In the genomic region with DNA sequence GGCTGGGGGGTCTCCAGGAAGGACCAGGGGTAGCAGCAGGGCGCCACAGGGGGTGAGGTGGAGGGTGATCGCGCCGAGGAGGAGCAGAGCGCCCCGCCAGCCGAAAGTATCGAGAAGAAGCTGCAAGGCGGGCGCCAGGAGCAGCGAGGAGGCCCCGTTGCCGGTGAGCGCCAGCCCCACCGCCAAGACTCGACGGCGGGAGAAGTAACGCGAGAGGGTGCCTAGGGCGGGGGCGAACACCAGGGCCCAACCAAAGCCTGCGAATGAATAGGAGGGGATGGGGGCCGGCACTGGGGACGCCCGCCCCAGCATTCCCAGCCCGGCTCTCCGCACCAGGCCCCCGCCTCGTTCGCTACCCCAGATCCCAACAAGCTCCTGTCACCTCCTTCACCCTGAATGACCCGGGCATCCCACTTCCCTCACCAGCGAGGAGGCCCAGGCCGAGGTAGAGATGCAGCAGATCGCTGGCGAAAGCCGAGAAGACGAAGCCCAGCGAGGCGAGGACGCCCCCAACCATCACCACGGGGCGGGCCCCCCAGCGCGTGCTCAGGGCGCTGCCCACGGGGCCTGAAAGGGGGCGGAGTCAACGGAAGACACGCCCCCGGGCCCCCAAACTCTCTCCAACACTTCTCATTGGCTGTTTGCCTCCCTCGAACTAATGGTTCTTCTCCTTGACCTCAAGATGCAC, we compare ENCODE assay signal across 9 cellular contexts. TPM values are rescaled to one million over a fixed set of nuclear protein-coding genes. Genes with fewer than 3 reads are reported as not detected.
DNase-seq lines count a peak whose midpoint lies in the region; ATAC-seq, FAIRE-seq and TF ChIP-seq lines count a peak whose summit lies in the region.
"Had no signal": no experiment of that assay in that cellular context is flagged by ENCODE, and none has a peak within 500 bp of the region (broad histone marks: within the 10 kb centered on the region; RNA-seq: fewer than 3 reads in every experiment).

No MANE protein-coding gene starts in this region.

- no peak for FAIRE-seq in keratinocyte (lab: Jason Lieb, UNC)

- peak overlapping the region; percentile 12 for H2AFZ ChIP-seq in keratinocyte (ENCODE audit: control insufficient read depth, low read length)

- H3K27ac Mint-ChIP-seq in activated naive CD4-positive, alpha-beta T cell treated with anti-CD3 and anti-CD28 coated beads, Interleukin-2, amount 50 U/mL, for 72 hours = peak overlapping the region in 1 of 2 donors; percentile 72

- H3K9me3 Mint-ChIP-seq in activated naive CD4-positive, alpha-beta T cell treated with anti-CD3 and anti-CD28 coated beads, Interleukin-2, amount 50 U/mL, for 72 hours = no peaks in the 10 kb centered on the region

- peaks cover 4% of the 10 kb centered on the region for H3K79me2 ChIP-seq in keratinocyte (ENCODE audit: control insufficient read depth, insufficient read depth, low read length)

- peaks cover 21% of the 10 kb centered on the region for H3K27me3 ChIP-seq in keratinocyte (ENCODE audit: control insufficient read depth, extremely low read depth, insufficient read depth, low read length)

- no peaks in the 10 kb centered on the region for H3K9me3 ChIP-seq in HEK293 (ENCODE audit: control insufficient read depth, insufficient read depth, low read depth, low read length)
- no peaks in the 10 kb centered on the region for H3K9me3 ChIP-seq in keratinocyte (ENCODE audit: control insufficient read depth, low read depth, low read length)

- peaks cover 2% of the 10 kb centered on the region for H3K9me1 ChIP-seq in keratinocyte (ENCODE audit: control insufficient read depth, extremely low read depth, insufficient read depth, low read length)

- DNase-seq in activated naive CD4-positive, alpha-beta T cell treated with anti-CD3 and anti-CD28 coated beads, Interleukin-2, amount 50 U/mL, for 72 hours (ENCODE audit: low spot score in 2 of 2) = peak in 1 of 2 donors; percentile 67
- DNase-seq in keratinocyte (ENCODE audit: low read depth, low spot score) (no peak), HCEC 1CT (no peak), NCI-H187 (lab: John Stamatoyannopoulos, UW) (no peak), AG20443 (ENCODE audit: low spot score) (no peak)
- DNase-seq in stimulated activated naive CD4-positive, alpha-beta T cell treated with Interleukin-2 at 50 U/mL for 16 hours (lab: John Stamatoyannopoulos, UW) = peak; percentile 34

- H3K4me1 ChIP-seq in HEK293 (ENCODE audit: control insufficient read depth, insufficient read depth, low read length) (peaks cover 6% of the 10 kb centered on the region; the same call in 1 of the 2 replicates), keratinocyte (ENCODE audit: control insufficient read depth, extremely low read depth, insufficient read depth, low read length) (peaks cover 31% of the 10 kb centered on the region)

- CTCF ChIA-PET in HEK293 (lab: Yijun Ruan, JAX) = interaction anchor here (1.1 to 12.8 kb wide), 2 partner anchors 94 to 98 kb away, joined by 3 to 388 read pairs; no protein-coding TSS in a partner anchor

- dilution Hi-C loops in keratinocyte (cut with MboI; ENCODE audit: extremely low pct_ligation_motif_present, low sequenced_read_pairs) = no loop called here

- POLR2A ChIA-PET in HEK293 (lab: Yijun Ruan, JAX) = no interaction called here

- H3K9ac ChIP-seq in keratinocyte (ENCODE audit: control insufficient read depth, extremely low read depth, insufficient read depth, low read length) = no peak overlapping the region

- H3K36me3 Mint-ChIP-seq in activated naive CD4-positive, alpha-beta T cell treated with anti-CD3 and anti-CD28 coated beads, Interleukin-2, amount 50 U/mL, for 72 hours = no peaks in the 10 kb centered on the region

- no peaks in the 10 kb centered on the region for H4K20me1 ChIP-seq in keratinocyte (ENCODE audit: control insufficient read depth, extremely low read depth, insufficient read depth, low read length)

- ATAC-seq in activated naive CD4-positive, alpha-beta T cell treated with anti-CD3 and anti-CD28 coated beads, Interleukin-2, amount 50 U/mL, for 72 hours = peak; percentile 21 to 49
- no peak for ATAC-seq in HG03378 (IDR thresholded peaks at IDR 0.05; ENCODE audit: unreplicated experiment)

- H3K36me3 ChIP-seq in HEK293 (ENCODE audit: control insufficient read depth in 2 of 2, insufficient read depth in 1 of 2, low read length in 2 of 2) (peaks cover 0 to 4% of the 10 kb centered on the region in 2 experiments; a peak in 1 of 3 replicates), keratinocyte (ENCODE audit: control insufficient read depth in 2 of 2, extremely low read depth in 1 of 2, insufficient read depth in 2 of 2, low read length in 2 of 2) (no peaks in the 10 kb centered on the region)

- H3K27ac ChIP-seq in HEK293 (ENCODE audit: extremely low read depth, low read depth, low read length) = no peak overlapping the region
- no peak overlapping the region for H3K27ac ChIP-seq in keratinocyte (ENCODE audit: control insufficient read depth, insufficient read depth, low read length)
- H3K27ac ChIP-seq: HL-60 had no signal

- no peak for TF ChIP-seq CTCF in HEK293 (tag by site-specific recombination; IDR thresholded peaks at IDR 0.05)
- no peak for TF ChIP-seq CTCF in keratinocyte (optimal IDR thresholded peaks at IDR 0.05 in 1 of 3, IDR thresholded peaks at IDR 0.05 in 1 of 3, conservative IDR thresholded peaks at IDR 0.05 in 1 of 3; ENCODE audit: extremely low read depth in 1 of 3, insufficient read depth in 2 of 3, low read length in 3 of 3)

- H3K4me3 ChIP-seq in HEK293 (ENCODE audit: low read depth, low read length) = no peak overlapping the region
- H3K4me3 ChIP-seq in keratinocyte (ENCODE audit: control insufficient read depth in 2 of 3, extremely low read depth in 1 of 3, insufficient read depth in 2 of 3, low read depth in 1 of 3, low read length in 3 of 3) = no peak overlapping the region

- peak overlapping the region; percentile 60 for H3K4me2 ChIP-seq in keratinocyte (ENCODE audit: control insufficient read depth, extremely low read depth, insufficient read depth, low read depth, low read length)

TF ChIP-seq in HEK293, 187 proteins besides CTCF, POLR2A, EP300 and RAD21 (continues in another document):
- TF ChIP-seq ZNF610 (tag by site-specific recombination; IDR thresholded peaks at IDR 0.05; ENCODE audit: borderline replicate concordance) = no peak
- TF ChIP-seq ZNF248 (tag by site-specific recombination; IDR thresholded peaks at IDR 0.05) = no peak
- TF ChIP-seq SP2 (tag by site-specific recombination; IDR thresholded peaks at IDR 0.05) = peak; percentile 29; the same call in 1 of the 2 replicates

RNA-seq across cellular contexts. Expression of a gene that starts 1.2 kb away (rescaled TPM):
- total RNA-seq in activated naive CD4-positive, alpha-beta T cell treated with anti-CD3 and anti-CD28 coated beads, Interleukin-2, amount 50 U/mL, for 72 hours = 1 to 10 TPM in 1 of 2 donors, under 1 TPM in 1; 0.30 to 1.1 TPM
- 0.09 TPM in 1 of 3 replicates, not detected in the others for polyA plus RNA-seq in keratinocyte
- polyA plus RNA-seq in keratinocyte (2011; ENCODE audit: low read depth) = not detected
- not detected in 2 replicates for polyA plus RNA-seq in keratinocyte (2011; cell fraction: cytosol; rRNA removed)
- polyA plus RNA-seq in keratinocyte (2011; cell fraction: nucleus; rRNA removed) = not detected in 2 replicates
- polyA plus RNA-seq in keratinocyte (2012; ENCODE audit: low replicate concordance) = 0.21 and 0.23 TPM in 2 replicates
- not detected in 3 replicates for polyA minus RNA-seq in keratinocyte
- not detected for polyA minus RNA-seq in keratinocyte (2011; cell fraction: cytosol; rRNA and poly(A)+ RNA removed)
- not detected in 2 replicates for polyA minus RNA-seq in keratinocyte (2011; cell fraction: nucleus; rRNA and poly(A)+ RNA removed)

RNA-seq across cellular contexts. Expression of a gene that starts 6.8 kb away (rescaled TPM):
- 10 to 100 TPM in 1 of 2 donors, 1 to 10 TPM in 1; 5.0 to 10.5 TPM for total RNA-seq in activated naive CD4-positive, alpha-beta T cell treated with anti-CD3 and anti-CD28 coated beads, Interleukin-2, amount 50 U/mL, for 72 hours
- polyA plus RNA-seq in keratinocyte = 2.2 to 6.9 TPM (median 2.7 TPM) in 3 replicates
- 1.8 TPM for polyA plus RNA-seq in keratinocyte (2011; ENCODE audit: low read depth)
- 1.7 and 2.5 TPM in 2 replicates for polyA plus RNA-seq in keratinocyte (2011; cell fraction: cytosol; rRNA removed)
- 10.5 and 11.0 TPM in 2 replicates for polyA plus RNA-seq in keratinocyte (2011; cell fraction: nucleus; rRNA removed)
- 5.0 and 7.4 TPM in 2 replicates for polyA plus RNA-seq in keratinocyte (2012; ENCODE audit: low replicate concordance)
- polyA minus RNA-seq in keratinocyte = 3.6 to 19.2 TPM (median 4.0 TPM) in 3 replicates
- 3.3 TPM for polyA minus RNA-seq in keratinocyte (2011; cell fraction: cytosol; rRNA and poly(A)+ RNA removed)
- polyA minus RNA-seq in keratinocyte (2011; cell fraction: nucleus; rRNA and poly(A)+ RNA removed) = 6.5 and 9.2 TPM in 2 replicates

RNA-seq across cellular contexts. Expression of a gene that starts 19.8 kb away (rescaled TPM):
- total RNA-seq in activated naive CD4-positive, alpha-beta T cell treated with anti-CD3 and anti-CD28 coated beads, Interleukin-2, amount 50 U/mL, for 72 hours = under 1 TPM; 0.59 to 0.86 TPM
- not detected in 3 replicates for polyA plus RNA-seq in keratinocyte
- polyA plus RNA-seq in keratinocyte (2011; ENCODE audit: low read depth) = 0.17 TPM
- polyA plus RNA-seq in keratinocyte (2011; cell fraction: cytosol; rRNA removed) = not detected in 2 replicates
- polyA plus RNA-seq in keratinocyte (2011; cell fraction: nucleus; rRNA removed) = not detected in 2 replicates
- 0.13 TPM in 1 of 2 replicates, not detected in the other for polyA plus RNA-seq in keratinocyte (2012; ENCODE audit: low replicate concordance)
- not detected in 3 replicates for polyA minus RNA-seq in keratinocyte
- polyA minus RNA-seq in keratinocyte (2011; cell fraction: cytosol; rRNA and poly(A)+ RNA removed) = not detected
- not detected in 2 replicates for polyA minus RNA-seq in keratinocyte (2011; cell fraction: nucleus; rRNA and poly(A)+ RNA removed)

RNA-seq across cellular contexts. Expression of a gene that starts 30.2 kb away (rescaled TPM):
- 100 to 1,000 TPM; 127 to 217 TPM for total RNA-seq in activated naive CD4-positive, alpha-beta T cell treated with anti-CD3 and anti-CD28 coated beads, Interleukin-2, amount 50 U/mL, for 72 hours
- 87.0 to 267 TPM (median 99.7 TPM) in 3 replicates for polyA plus RNA-seq in keratinocyte
- polyA plus RNA-seq in keratinocyte (2011; ENCODE audit: low read depth) = 43.9 TPM
- 161 and 215 TPM in 2 replicates for polyA plus RNA-seq in keratinocyte (2011; cell fraction: cytosol; rRNA removed)
- polyA plus RNA-seq in keratinocyte (2011; cell fraction: nucleus; rRNA removed) = 74.7 and 90.0 TPM in 2 replicates
- 396 and 610 TPM in 2 replicates for polyA plus RNA-seq in keratinocyte (2012; ENCODE audit: low replicate concordance)
- polyA minus RNA-seq in keratinocyte = 51.4 to 165 TPM (median 70.6 TPM) in 3 replicates
- 175 TPM for polyA minus RNA-seq in keratinocyte (2011; cell fraction: cytosol; rRNA and poly(A)+ RNA removed)
- 60.8 and 61.2 TPM in 2 replicates for polyA minus RNA-seq in keratinocyte (2011; cell fraction: nucleus; rRNA and poly(A)+ RNA removed)

RNA-seq across cellular contexts. Expression of a gene that starts 37.4 kb away (rescaled TPM):
- not detected for total RNA-seq in activated naive CD4-positive, alpha-beta T cell treated with anti-CD3 and anti-CD28 coated beads, Interleukin-2, amount 50 U/mL, for 72 hours
- polyA plus RNA-seq in keratinocyte = not detected in 3 replicates
- not detected for polyA plus RNA-seq in keratinocyte (2011; ENCODE audit: low read depth)
- polyA plus RNA-seq in keratinocyte (2011; cell fraction: cytosol; rRNA removed) = not detected in 2 replicates
- not detected in 2 replicates for polyA plus RNA-seq in keratinocyte (2011; cell fraction: nucleus; rRNA removed)
- not detected in 2 replicates for polyA plus RNA-seq in keratinocyte (2012; ENCODE audit: low replicate concordance)
- polyA minus RNA-seq in keratinocyte = not detected in 3 replicates
- polyA minus RNA-seq in keratinocyte (2011; cell fraction: cytosol; rRNA and poly(A)+ RNA removed) = not detected
- polyA minus RNA-seq in keratinocyte (2011; cell fraction: nucleus; rRNA and poly(A)+ RNA removed) = not detected in 2 replicates
